In genomic region chr15:76994001-76994400, GRCh38 we compare ENCODE assay signal across 10 cellular contexts. TPM values are rescaled to one million over a fixed set of nuclear protein-coding genes. Genes with fewer than 3 reads are reported as not detected.
DNase-seq lines count a peak whose midpoint lies in the region; ATAC-seq and TF ChIP-seq lines count a peak whose summit lies in the region.
"Had no signal": no experiment of that assay in that cellular context is flagged by ENCODE, and none has a peak within 500 bp of the region (broad histone marks: within the 10 kb centered on the region; RNA-seq: fewer than 3 reads in every experiment).

No MANE protein-coding gene starts in this region.

- H3K36me3 ChIP-seq in ascending aorta: no peaks in the 10 kb centered on the region
- peaks cover 0 to under 1% (median 0%) of the 10 kb centered on the region in 6 donors for H3K36me3 ChIP-seq in spleen

- H3K4me1 ChIP-seq in ascending aorta: peaks cover 25 to 33% of the 10 kb centered on the region in 2 donors
- peaks cover 15 to 95% (median 74%) of the 10 kb centered on the region in 6 donors for H3K4me1 ChIP-seq in spleen

- H3K27me3 ChIP-seq in ascending aorta: no peaks in the 10 kb centered on the region
- no peaks in the 10 kb centered on the region for H3K27me3 ChIP-seq in spleen (replicated peaks in 1 of 7)

- no peak overlapping the region for H3K4me3 ChIP-seq in ascending aorta
- H3K4me3 ChIP-seq in spleen: peak overlapping the region in 1 of 8 donors; percentile 71

- H3K27ac ChIP-seq in ascending aorta (peak overlapping the region; percentile 94 to 97), spleen (peak overlapping the region; percentile 76 to 97 (median 91))

- no peaks in the 10 kb centered on the region; the same call in 1 of the 2 replicates for H3K27me3 Mint-ChIP-seq in WTC11 (ENCODE audit: low read depth)

- no peaks in the 10 kb centered on the region for H3K9me3 Mint-ChIP-seq in WTC11

- H3K36me3 Mint-ChIP-seq in WTC11: no peaks in the 10 kb centered on the region

- H3K9me3 ChIP-seq in ascending aorta (no peaks in the 10 kb centered on the region), spleen (no peaks in the 10 kb centered on the region)

- no peak for TF ChIP-seq CTCF in WTC11 (IDR thresholded peaks at IDR 0.05)
- TF ChIP-seq CTCF in ascending aorta (IDR thresholded peaks at IDR 0.05): no peak
- TF ChIP-seq CTCF in spleen (IDR thresholded peaks at IDR 0.05 in 8 of 11, conservative IDR thresholded peaks at IDR 0.05 in 3 of 11): no peak

- peaks cover under 1% of the 10 kb centered on the region for H3K4me1 Mint-ChIP-seq in WTC11

- 40 to 73% (median 59%) methylated on average over 7 to 8 of the region's 8 CpGs for WGBS in spleen, 5 donors

- POLR2A ChIA-PET in WTC11 (lab: Charles Lee): no interaction called here

- ATAC-seq in WTC11 (no peak), GM21526 (IDR thresholded peaks at IDR 0.05; ENCODE audit: low FRiP score, unreplicated experiment) (no peak), HG03354 (IDR thresholded peaks at IDR 0.05; ENCODE audit: poor library complexity, severe bottlenecking, unreplicated experiment) (no peak), HG03520 (IDR thresholded peaks at IDR 0.05; ENCODE audit: unreplicated experiment) (no peak)

- DNase-seq in ELR (ENCODE audit: low read depth): peak; percentile 16
- DNase-seq in WTC11 (ENCODE audit: low spot score): peak; percentile 7
- peak in 1 of 2 donors; percentile 68 for DNase-seq in ascending aorta (ENCODE audit: low spot score in 2 of 2)
- peak; percentile 93 for DNase-seq in spleen
- DNase-seq in globus pallidus (ENCODE audit: low spot score): no peak
- DNase-seq: DND-41, NCI-H1092 treated with DMSO at 0.1 percent for 48 hours had no signal

- CTCF ChIA-PET in WTC11 (lab: Charles Lee): interaction anchor here (1.0 to 2.1 kb wide), 2 partner anchors 20 to 24 kb away, joined by 3 to 10 read pairs; no protein-coding TSS in a partner anchor

- TF ChIP-seq POLR2A in spleen (IDR thresholded peaks at IDR 0.05): no peak

- intact Hi-C loops in ascending aorta (cut with DNase I): loop anchor here (2.0 kb wide), 1 partner anchor 21 kb away; no protein-coding TSS in a partner anchor
- intact Hi-C loops in spleen (cut with DNase I; ENCODE audit: low total_unique reads): no loop called here

- no peak overlapping the region for H3K4me3 Mint-ChIP-seq in WTC11

- H3K27ac Mint-ChIP-seq in WTC11: no peak overlapping the region

TF ChIP-seq in WTC11, 78 proteins besides CTCF, POLR2A, EP300 and RAD21:
- TF ChIP-seq SOX15 (CRISPR knock-in tag; IDR thresholded peaks at IDR 0.05): no peak
- no peak for TF ChIP-seq PRDM15 (CRISPR knock-in tag; IDR thresholded peaks at IDR 0.05)
- TF ChIP-seq, protein P1, sequence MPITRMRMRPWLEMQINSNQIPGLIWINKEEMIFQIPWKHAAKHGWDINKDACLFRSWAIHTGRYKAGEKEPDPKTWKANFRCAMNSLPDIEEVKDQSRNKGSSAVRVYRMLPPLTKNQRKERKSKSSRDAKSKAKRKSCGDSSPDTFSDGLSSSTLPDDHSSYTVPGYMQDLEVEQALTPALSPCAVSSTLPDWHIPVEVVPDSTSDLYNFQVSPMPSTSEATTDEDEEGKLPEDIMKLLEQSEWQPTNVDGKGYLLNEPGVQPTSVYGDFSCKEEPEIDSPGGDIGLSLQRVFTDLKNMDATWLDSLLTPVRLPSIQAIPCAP (CRISPR knock-in tag; IDR thresholded peaks at IDR 0.05): no peak
- TF ChIP-seq JUN (CRISPR knock-in tag; IDR thresholded peaks at IDR 0.05): no peak
- no peak for TF ChIP-seq PRRX2 (CRISPR knock-in tag; IDR thresholded peaks at IDR 0.05)
- TF ChIP-seq, protein P2, sequence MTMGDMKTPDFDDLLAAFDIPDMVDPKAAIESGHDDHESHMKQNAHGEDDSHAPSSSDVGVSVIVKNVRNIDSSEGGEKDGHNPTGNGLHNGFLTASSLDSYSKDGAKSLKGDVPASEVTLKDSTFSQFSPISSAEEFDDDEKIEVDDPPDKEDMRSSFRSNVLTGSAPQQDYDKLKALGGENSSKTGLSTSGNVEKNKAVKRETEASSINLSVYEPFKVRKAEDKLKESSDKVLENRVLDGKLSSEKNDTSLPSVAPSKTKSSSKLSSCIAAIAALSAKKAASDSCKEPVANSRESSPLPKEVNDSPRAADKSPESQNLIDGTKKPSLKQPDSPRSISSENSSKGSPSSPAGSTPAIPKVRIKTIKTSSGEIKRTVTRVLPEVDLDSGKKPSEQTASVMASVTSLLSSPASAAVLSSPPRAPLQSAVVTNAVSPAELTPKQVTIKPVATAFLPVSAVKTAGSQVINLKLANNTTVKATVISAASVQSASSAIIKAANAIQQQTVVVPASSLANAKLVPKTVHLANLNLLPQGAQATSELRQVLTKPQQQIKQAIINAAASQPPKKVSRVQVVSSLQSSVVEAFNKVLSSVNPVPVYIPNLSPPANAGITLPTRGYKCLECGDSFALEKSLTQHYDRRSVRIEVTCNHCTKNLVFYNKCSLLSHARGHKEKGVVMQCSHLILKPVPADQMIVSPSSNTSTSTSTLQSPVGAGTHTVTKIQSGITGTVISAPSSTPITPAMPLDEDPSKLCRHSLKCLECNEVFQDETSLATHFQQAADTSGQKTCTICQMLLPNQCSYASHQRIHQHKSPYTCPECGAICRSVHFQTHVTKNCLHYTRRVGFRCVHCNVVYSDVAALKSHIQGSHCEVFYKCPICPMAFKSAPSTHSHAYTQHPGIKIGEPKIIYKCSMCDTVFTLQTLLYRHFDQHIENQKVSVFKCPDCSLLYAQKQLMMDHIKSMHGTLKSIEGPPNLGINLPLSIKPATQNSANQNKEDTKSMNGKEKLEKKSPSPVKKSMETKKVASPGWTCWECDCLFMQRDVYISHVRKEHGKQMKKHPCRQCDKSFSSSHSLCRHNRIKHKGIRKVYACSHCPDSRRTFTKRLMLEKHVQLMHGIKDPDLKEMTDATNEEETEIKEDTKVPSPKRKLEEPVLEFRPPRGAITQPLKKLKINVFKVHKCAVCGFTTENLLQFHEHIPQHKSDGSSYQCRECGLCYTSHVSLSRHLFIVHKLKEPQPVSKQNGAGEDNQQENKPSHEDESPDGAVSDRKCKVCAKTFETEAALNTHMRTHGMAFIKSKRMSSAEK (CRISPR knock-in tag; IDR thresholded peaks at IDR 0.05; ENCODE audit: borderline replicate concordance): no peak
- no peak for TF ChIP-seq HMGA2 (CRISPR knock-in tag; IDR thresholded peaks at IDR 0.05)
- TF ChIP-seq KAT7 (CRISPR knock-in tag; IDR thresholded peaks at IDR 0.05; ENCODE audit: borderline replicate concordance): no peak
- TF ChIP-seq ZBTB21 (CRISPR knock-in tag; IDR thresholded peaks at IDR 0.05; ENCODE audit: borderline replicate concordance): no peak
- no peak for TF ChIP-seq E2F1 (CRISPR knock-in tag; IDR thresholded peaks at IDR 0.05)
- TF ChIP-seq, protein P3, sequence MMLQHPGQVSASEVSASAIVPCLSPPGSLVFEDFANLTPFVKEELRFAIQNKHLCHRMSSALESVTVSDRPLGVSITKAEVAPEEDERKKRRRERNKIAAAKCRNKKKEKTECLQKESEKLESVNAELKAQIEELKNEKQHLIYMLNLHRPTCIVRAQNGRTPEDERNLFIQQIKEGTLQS (CRISPR knock-in tag; conservative IDR thresholded peaks at IDR 0.05): no peak
TF ChIP-seq in WTC11: peak in this region for 0.

RNA-seq across cellular contexts. Expression of gene PSTPIP1, which starts 0.9 kb away (rescaled TPM):
- total RNA-seq in WTC11 (2021) (1.3 to 1.6 TPM (median 1.5 TPM) in 3 replicates), ascending aorta (14.6 TPM), spleen (100 to 1,000 TPM in 1 of 7 donors, 10 to 100 TPM in 6; 62.0 to 130 (median 82.6) TPM)
- polyA plus RNA-seq in spleen: 100 to 1,000 TPM in 2 of 3 donors, 10 to 100 TPM in 1; 31.1 to 150 (median 115) TPM
